11 cellular contexts compared by ENCODE assay signal in genomic region chr1:193240609-193241008, GRCh38. TPM values are rescaled to one million over a fixed set of nuclear protein-coding genes. Genes with fewer than 3 reads are reported as not detected.
"Had no signal": no experiment of that assay in that cellular context is flagged by ENCODE, and none has a peak within 500 bp of the region (broad histone marks: within the 10 kb centered on the region; RNA-seq: fewer than 3 reads in every experiment).

No MANE protein-coding gene starts in this region.

- H3K4me3 ChIP-seq: pancreas, SK-N-MC, thyroid gland, uterus had no signal

- H3K27me3 Mint-ChIP-seq: brain had no signal

- H3K4me1 ChIP-seq: pancreas, thyroid gland, uterus had no signal

- H3K9me3 ChIP-seq: pancreas, thyroid gland, uterus had no signal

- H3K27me3 ChIP-seq: pancreas, thyroid gland, uterus had no signal

- H3K27ac ChIP-seq: pancreas, SK-N-MC, thyroid gland, uterus had no signal

- ATAC-seq: pancreas had no signal

- H3K27ac Mint-ChIP-seq: brain had no signal

- H3K4me3 Mint-ChIP-seq: brain had no signal

- H3K4me1 Mint-ChIP-seq: brain had no signal

- DNase-seq: amygdala; effector memory CD4-positive, alpha-beta T cell; mesendoderm; pancreas; stimulated activated CD4-positive, alpha-beta T cell treated with anti-CD3 and anti-CD28 coated beads, Interleukin-4, amount 100 ng/mL, for 24 hours; thyroid gland; uterus had no signal

- H3K36me3 ChIP-seq: pancreas, uterus had no signal

RNA-seq across cellular contexts. Expression of gene B3GALT2, which starts 54.2 kb away (rescaled TPM):
- total RNA-seq: epithelial cell of proximal tubule, kidney epithelial cell had no signal
